Comparison of ENCODE assay signal across 8 cellular contexts in the genomic region with DNA sequence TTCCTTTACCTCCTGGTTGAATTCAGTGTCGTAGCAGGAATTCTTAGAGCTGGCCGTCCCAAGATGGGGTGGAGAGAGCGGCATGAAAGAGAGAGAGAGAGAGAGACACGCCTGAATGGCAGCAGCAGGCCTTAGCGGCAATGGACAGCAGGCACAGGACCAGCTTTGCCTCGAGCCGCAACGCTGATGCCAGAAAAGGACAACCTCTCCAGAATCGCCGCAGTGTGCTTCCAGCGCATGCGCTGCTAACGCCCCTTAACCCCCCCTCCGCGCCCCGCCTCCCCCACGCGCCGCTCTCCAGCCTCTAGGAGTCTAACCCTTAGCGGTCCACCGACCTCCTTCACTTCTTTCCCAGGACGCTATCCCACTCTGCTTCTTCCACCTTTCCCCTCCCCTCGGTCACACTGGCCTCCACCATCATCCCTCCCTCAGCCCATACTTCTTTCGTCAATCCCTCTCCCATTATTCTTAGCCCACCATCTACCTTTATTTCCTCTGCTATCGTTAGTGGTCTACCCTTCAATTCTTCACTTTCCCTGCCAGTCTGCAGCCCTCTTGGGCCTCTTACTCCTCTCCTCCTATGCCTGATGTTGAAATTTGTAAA. TPM values are rescaled to one million over a fixed set of nuclear protein-coding genes. Genes with fewer than 3 reads are reported as not detected.
DNase-seq lines count a peak whose midpoint lies in the region; ATAC-seq and TF ChIP-seq lines count a peak whose summit lies in the region.

No MANE protein-coding gene starts in this region.

- intact Hi-C loops in OCI-LY7 (cut with micrococcal nuclease; ENCODE audit: unreplicated experiment), result loop anchor here (5.0 to 10.0 kb wide), 3 partner anchors 319 to 1719 kb away; a partner anchor contains a TSS

- CTCF ChIA-PET in OCI-LY7 (lab: Charles Lee; ENCODE audit: unreplicated experiment), result no interaction called here

- no peaks in the 10 kb centered on the region for H3K9me2 ChIP-seq in OCI-LY7 (ENCODE audit: insufficient read depth, low read length)

- peak overlapping the region; percentile 51 for H3K4me3 ChIP-seq in GM12875 (ENCODE audit: low read depth, low read length)
- peak overlapping the region; percentile 97 for H3K4me3 ChIP-seq in OCI-LY7 (ENCODE audit: low read depth, low read length, poor library complexity, severe bottlenecking)
- peak overlapping the region; percentile 81 for H3K4me3 ChIP-seq in epithelial cell of proximal tubule (ENCODE audit: low read depth, low read length)

- H3K4me1 ChIP-seq in OCI-LY7 (ENCODE audit: insufficient read depth, low read length, poor library complexity, severe bottlenecking), result peaks cover 9% of the 10 kb centered on the region

- BruUV-seq in OCI-LY7 (replicated peaks; lab: Mats Ljungman, UMichigan), result no TSS peak

- DNase-seq in HuH-7.5 (ENCODE audit: low spot score) (peak; percentile 45), OCI-LY7 (ENCODE audit: low spot score) (no peak), activated T-cell treated with anti-CD3 and anti-CD28 coated beads for 4 hours (peak; percentile 48), epithelial cell of proximal tubule (ENCODE audit: low read depth) (no peak), mucosa of gallbladder (ENCODE audit: low spot score) (peak; percentile 77)
- DNase-seq in stimulated activated CD8-positive, alpha-beta memory T cell treated with anti-CD3 and anti-CD28 coated beads, Interleukin-2, amount 100 ng/mL, for 48 hours (ENCODE audit: low read depth in 2 of 2), result peak; percentile 44 to 48

- H4K20me1 ChIP-seq in OCI-LY7 (ENCODE audit: insufficient read depth, low read length), result no peaks in the 10 kb centered on the region

- H3K27ac ChIP-seq in OCI-LY7 (ENCODE audit: low read depth, low read length, poor library complexity, severe bottlenecking), result no peak overlapping the region

- H2AFZ ChIP-seq in OCI-LY7 (ENCODE audit: low read length), result peak overlapping the region; percentile 92

- peaks cover 35% of the 10 kb centered on the region for H3K79me2 ChIP-seq in OCI-LY7 (ENCODE audit: insufficient read depth, low read depth, low read length)

- H3K4me2 ChIP-seq in OCI-LY7 (ENCODE audit: low read length), result peak overlapping the region; percentile 80

- ATAC-seq in GM18873 (IDR thresholded peaks at IDR 0.05; ENCODE audit: low FRiP score, unreplicated experiment), result no peak

- POLR2A ChIA-PET in OCI-LY7 (lab: Charles Lee), result no interaction called here

- TF ChIP-seq CTCF in GM12875 (IDR thresholded peaks at IDR 0.05; ENCODE audit: borderline replicate concordance, insufficient read depth, low read depth, low read length) (no peak), OCI-LY7 (conservative IDR thresholded peaks at IDR 0.05; ENCODE audit: low read length) (no peak), epithelial cell of proximal tubule (conservative IDR thresholded peaks at IDR 0.05; ENCODE audit: low read depth, low read length) (no peak)

- peaks cover 9% of the 10 kb centered on the region for H3K36me3 ChIP-seq in OCI-LY7 (ENCODE audit: insufficient read depth, low read length)

- H3K9me3 ChIP-seq in OCI-LY7 (ENCODE audit: low read length), result no peaks in the 10 kb centered on the region

RNA-seq across cellular contexts. Expression of a gene that starts 10.5 kb away (rescaled TPM):
- total RNA-seq in OCI-LY7 (2014; rRNA removed; shearing (Covaris generic)), result not detected in 2 replicates
- not detected in 2 replicates for total RNA-seq in OCI-LY7 (2022)
- not detected in 2 replicates for total RNA-seq in epithelial cell of proximal tubule
- not detected for total RNA-seq in mucosa of gallbladder

Comparison
In these comparisons a context has a peak if more than half of its experiments do, and no peak if none do; other contexts are left out.
1. DNase-seq: peak in HuH-7.5 (single experiment), activated T-cell treated with anti-CD3 and anti-CD28 coated beads for 4 hours (single experiment), mucosa of gallbladder (single experiment) and stimulated activated CD8-positive, alpha-beta memory T cell treated with anti-CD3 and anti-CD28 coated beads, Interleukin-2, amount 100 ng/mL, for 48 hours (2 of 2); none in OCI-LY7 (single experiment) and epithelial cell of proximal tubule (single experiment).
2. Peak in every context shown above with its lines, with median percentiles within 50 percentile points of each other: H3K4me3 ChIP-seq.